ENCODE assay signal across 22 cellular contexts in the genomic region with DNA sequence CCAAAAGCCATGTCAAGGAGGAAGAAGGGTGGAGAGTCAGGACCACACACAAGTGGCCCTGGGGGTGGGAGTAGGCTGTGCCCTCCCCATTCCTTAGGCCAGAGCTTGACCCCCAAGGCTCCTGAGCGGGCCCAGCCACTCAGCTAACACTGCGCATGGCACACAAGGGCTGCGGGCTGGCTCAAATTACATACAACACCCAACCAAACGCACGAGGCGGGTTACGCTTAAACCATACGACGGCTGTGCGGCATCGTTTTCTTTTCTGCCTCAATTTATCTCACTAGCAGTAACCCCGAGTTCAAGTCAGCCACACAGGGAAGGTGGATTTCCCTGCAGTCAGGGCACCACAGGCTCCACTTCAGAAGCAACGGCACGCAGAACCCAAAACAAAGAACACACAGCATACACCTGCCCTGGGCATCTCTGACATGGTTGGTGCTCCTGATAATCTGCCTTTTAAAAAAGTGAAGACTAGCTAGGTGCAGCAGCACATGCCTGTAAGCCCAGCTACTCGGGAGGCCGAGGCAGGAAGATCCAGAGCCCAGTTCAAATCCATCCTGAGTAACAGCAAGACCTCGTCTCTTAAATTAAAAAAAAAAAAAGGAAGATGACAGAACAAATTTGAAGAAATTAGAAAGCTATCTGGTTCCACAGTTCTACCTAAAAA. TPM values are rescaled to one million over a fixed set of nuclear protein-coding genes. Genes with fewer than 3 reads are reported as not detected.
A peak's percentile ranks its signal among the peaks of the same experiment; 100 is the strongest.
DNase-seq lines count a peak whose midpoint lies in the region; ATAC-seq and TF ChIP-seq lines count a peak whose summit lies in the region.
"Had no signal": no experiment of that assay in that cellular context is flagged by ENCODE, and none has a peak within 500 bp of the region (broad histone marks: within the 10 kb centered on the region; RNA-seq: fewer than 3 reads in every experiment).

No MANE protein-coding gene starts in this region.

- peak overlapping the region; percentile 99 for H3K4me2 ChIP-seq in PC-3 (ENCODE audit: low read length)
- peak overlapping the region; percentile 90 for H3K4me2 ChIP-seq in hepatocyte

- H3K4me3 Mint-ChIP-seq in stimulated activated naive CD8-positive, alpha-beta T cell treated with anti-CD3 and anti-CD28 coated beads, Interleukin-15, amount 100 ng/mL, for 72 hours, result peak overlapping the region; percentile 18 to 20

- WGBS in hepatocyte (ENCODE audit: low lambda C conversion rate, missing lambda C conversion rate), result 94% methylated on average over 17 of the region's 17 CpGs

- peak overlapping the region in 1 of 2 donors; percentile 34 for H3K27ac Mint-ChIP-seq in stimulated activated naive CD8-positive, alpha-beta T cell treated with anti-CD3 and anti-CD28 coated beads, Interleukin-15, amount 100 ng/mL, for 72 hours

- H3K9me3 ChIP-seq in PC-3 (ENCODE audit: low read length), result no peaks in the 10 kb centered on the region
- no peaks in the 10 kb centered on the region for H3K9me3 ChIP-seq in hepatocyte (ENCODE audit: low read depth)
- H3K9me3 ChIP-seq: body of pancreas, mucosa of descending colon had no signal

- H2AFZ ChIP-seq in PC-3 (ENCODE audit: low read length) (no peak overlapping the region), hepatocyte (no peak overlapping the region)
- H2AFZ ChIP-seq: parathyroid adenoma had no signal

- no peak overlapping the region for H3K9ac ChIP-seq in PC-3 (ENCODE audit: low read length)
- H3K9ac ChIP-seq: parathyroid adenoma had no signal

- DNase-seq in activated effector memory CD4-positive, alpha-beta T cell treated with anti-CD3 and anti-CD28 coated beads, Interleukin-2, amount 50 U/mL, for 16 hours, result peak; percentile 38
- no peak for DNase-seq in activated effector memory CD4-positive, alpha-beta T cell treated with Interleukin-2 at 50 U/mL for 16 hours
- DNase-seq in PC-3 (no peak), hepatocyte (ENCODE audit: low spot score) (no peak), SKM-1 treated with dmso at 0.1 percent for 144 hours (lab: John Stamatoyannopoulos, UW; ENCODE audit: unreplicated experiment) (no peak), HuH-7.5 (ENCODE audit: low spot score) (no peak)
- no peak for DNase-seq in stimulated activated naive CD8-positive, alpha-beta T cell treated with anti-CD3 and anti-CD28 coated beads, Interleukin-15, amount 100 ng/mL, for 72 hours
- DNase-seq: activated CD4-positive, alpha-beta T cell treated with anti-CD3 and anti-CD28 coated beads for 48 hours; activated gamma-delta T cell; body of pancreas; DMS 273 treated with DMSO at 0.1 percent for 48 hours; hippocampal formation; KG1; left colon; mucosa of descending colon; NCI-H1417; SHP77 treated with DMSO at 0.1 percent for 48 hours; stimulated activated naive CD4-positive, alpha-beta T cell had no signal

- no peaks in the 10 kb centered on the region for H3K9me3 Mint-ChIP-seq in stimulated activated naive CD8-positive, alpha-beta T cell treated with anti-CD3 and anti-CD28 coated beads, Interleukin-15, amount 100 ng/mL, for 72 hours

- H3K27me3 ChIP-seq in PC-3 (ENCODE audit: low read length), result no peaks in the 10 kb centered on the region
- no peaks in the 10 kb centered on the region for H3K27me3 ChIP-seq in hepatocyte
- H3K27me3 ChIP-seq: body of pancreas, dorsolateral prefrontal cortex had no signal

- H3K36me3 ChIP-seq in PC-3 (ENCODE audit: low read depth, low read length) (no peaks in the 10 kb centered on the region), hepatocyte (replicated peaks; ENCODE audit: insufficient read depth, low read depth) (no peaks in the 10 kb centered on the region)

- TF ChIP-seq CTCF in PC-3 (conservative IDR thresholded peaks at IDR 0.05; ENCODE audit: low read depth, low read length) (no peak), hepatocyte (IDR thresholded peaks at IDR 0.05; ENCODE audit: poor library complexity) (no peak)

- H3K9me2 ChIP-seq in PC-3 (replicated peaks; ENCODE audit: low read length) (no peaks in the 10 kb centered on the region), hepatocyte (replicated peaks; ENCODE audit: insufficient read depth) (no peaks in the 10 kb centered on the region)

- CTCF ChIA-PET in PC-3 (lab: Charles Lee), result no interaction called here

- peaks cover 25% of the 10 kb centered on the region for H4K20me1 ChIP-seq in PC-3 (ENCODE audit: low read length)
- peaks cover 57% of the 10 kb centered on the region for H4K20me1 ChIP-seq in hepatocyte (ENCODE audit: insufficient read depth, poor library complexity, severe bottlenecking)

- peak overlapping the region; percentile 83; the same call in 1 of the 2 replicates for H3K4me3 ChIP-seq in PC-3 (ENCODE audit: low read length)
- no peak overlapping the region for H3K4me3 ChIP-seq in hepatocyte
- H3K4me3 ChIP-seq: body of pancreas, mucosa of descending colon, skin epidermis had no signal

- peaks cover 66% of the 10 kb centered on the region for H3K4me1 Mint-ChIP-seq in stimulated activated naive CD8-positive, alpha-beta T cell treated with anti-CD3 and anti-CD28 coated beads, Interleukin-15, amount 100 ng/mL, for 72 hours

- ATAC-seq in PC-3 (no peak), GM21717 (IDR thresholded peaks at IDR 0.05; ENCODE audit: unreplicated experiment) (no peak)
- ATAC-seq in stimulated activated naive CD8-positive, alpha-beta T cell treated with anti-CD3 and anti-CD28 coated beads, Interleukin-15, amount 100 ng/mL, for 72 hours, result no peak
- ATAC-seq: body of pancreas had no signal

- H3K27ac ChIP-seq in PC-3 (ENCODE audit: low read length) (no peak overlapping the region), hepatocyte (peak overlapping the region; percentile 98)
- H3K27ac ChIP-seq: dorsolateral prefrontal cortex, parathyroid adenoma had no signal

- POLR2A ChIA-PET in PC-3 (lab: Charles Lee; ENCODE audit: unreplicated experiment), result interaction anchor here (0.7 kb wide), 1 partner anchor 108 kb away, joined by 8 read pairs; no protein-coding TSS in a partner anchor

- H3K27me3 Mint-ChIP-seq in stimulated activated naive CD8-positive, alpha-beta T cell treated with anti-CD3 and anti-CD28 coated beads, Interleukin-15, amount 100 ng/mL, for 72 hours, result no peaks in the 10 kb centered on the region

- H3F3A ChIP-seq in PC-3 (ENCODE audit: low read length, unreplicated experiment), result no peaks in the 10 kb centered on the region

- peaks cover 17% of the 10 kb centered on the region for H3K4me1 ChIP-seq in PC-3 (ENCODE audit: insufficient read depth, low read length)
- H3K4me1 ChIP-seq in hepatocyte (ENCODE audit: insufficient read depth), result peaks cover 24% of the 10 kb centered on the region

- H3K79me2 ChIP-seq in PC-3 (ENCODE audit: low read length) (peaks cover 79% of the 10 kb centered on the region), hepatocyte (peaks cover 82% of the 10 kb centered on the region)

- no TSS peak for BruUV-seq in PC-3 (replicated peaks; lab: Mats Ljungman, UMichigan)

- intact Hi-C loops in PC-3 (cut with micrococcal nuclease), result no loop called here

RNA-seq across cellular contexts. Expression of gene GAK, which starts 2.9 kb away (rescaled TPM):
- total RNA-seq in PC-3 (2014; rRNA removed) (117 and 175 TPM in 2 replicates), hepatocyte (56.3 and 87.1 TPM in 2 replicates)
- 84.9 and 88.4 TPM in 2 replicates for polyA plus RNA-seq in hepatocyte

RNA-seq across cellular contexts. Expression of gene TMEM175, which starts 3.0 kb away (rescaled TPM):
- total RNA-seq in PC-3 (2014; rRNA removed) (18.5 and 25.1 TPM in 2 replicates), hepatocyte (14.8 and 15.5 TPM in 2 replicates)
- polyA plus RNA-seq in hepatocyte, result 31.4 and 49.7 TPM in 2 replicates

RNA-seq across cellular contexts. Expression of gene DGKQ, which starts 44.1 kb away (rescaled TPM):
- total RNA-seq in PC-3 (2014; rRNA removed) (14.2 and 23.5 TPM in 2 replicates), hepatocyte (13.8 and 17.4 TPM in 2 replicates)
- polyA plus RNA-seq in hepatocyte, result 20.7 and 21.1 TPM in 2 replicates

RNA-seq across cellular contexts. Expression of gene IDUA, which starts 57.6 kb away (rescaled TPM):
- total RNA-seq in PC-3 (2014; rRNA removed), result 10.1 and 10.3 TPM in 2 replicates
- 13.1 and 15.5 TPM in 2 replicates for total RNA-seq in hepatocyte
- polyA plus RNA-seq in hepatocyte, result 82.6 and 103 TPM in 2 replicates
